Comparison of ENCODE assay signal across 9 cellular contexts in the genomic region with DNA sequence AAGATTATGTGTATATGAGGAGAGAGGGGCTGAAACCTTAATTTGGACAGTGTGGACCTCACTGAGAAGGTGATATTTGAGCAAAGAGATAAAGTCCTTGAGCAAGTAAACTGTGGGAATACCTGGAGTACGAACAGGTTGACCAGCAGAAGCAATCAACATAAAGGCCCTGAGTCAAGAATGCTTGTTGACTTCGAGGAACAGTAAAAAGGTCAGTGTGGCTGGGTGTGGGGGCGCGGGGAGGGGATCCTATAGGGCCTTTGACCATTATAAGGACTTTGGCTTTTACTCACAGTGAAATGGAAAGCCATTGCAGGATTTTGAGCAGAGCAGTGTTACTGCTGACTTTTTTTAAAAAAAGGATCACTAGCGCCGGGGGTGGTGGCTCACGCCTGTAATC.
"Had no signal": no experiment of that assay in that cellular context is flagged by ENCODE, and none has a peak within 500 bp of the region (broad histone marks: within the 10 kb centered on the region; RNA-seq: fewer than 3 reads in every experiment).

No MANE protein-coding gene starts in this region.

- H3K27ac ChIP-seq: HL-60 had no signal

- DNase-seq: H9, HCEC 1CT, IMR-90, KG1 had no signal

- H3K4me3 Mint-ChIP-seq: GM23338, H9 had no signal

- H3K4me3 ChIP-seq: GM23338, K562 had no signal

- H2AFZ ChIP-seq: GM23338 had no signal

- H3K9me3 Mint-ChIP-seq: GM23338, H9 had no signal

- ATAC-seq: GM23338, K562 had no signal

- FAIRE-seq: H1, H54, K562 had no signal

- H3K4me2 ChIP-seq: GM23338 had no signal

- H3K27ac Mint-ChIP-seq: GM23338, H9 had no signal
